1 cellular context compared by ENCODE assay signal in genomic region chr22:46312056-46312455, GRCh38.
TF ChIP-seq lines count a peak whose summit lies in the region.

No MANE protein-coding gene starts in this region.

TF ChIP-seq in K562, 482 proteins besides CTCF, POLR2A, EP300 and RAD21:
- TF ChIP-seq BRD9 (IDR thresholded peaks at IDR 0.05; ENCODE audit: low read depth, partially characterized antibody) = no peak
- TF ChIP-seq, protein P1, sequence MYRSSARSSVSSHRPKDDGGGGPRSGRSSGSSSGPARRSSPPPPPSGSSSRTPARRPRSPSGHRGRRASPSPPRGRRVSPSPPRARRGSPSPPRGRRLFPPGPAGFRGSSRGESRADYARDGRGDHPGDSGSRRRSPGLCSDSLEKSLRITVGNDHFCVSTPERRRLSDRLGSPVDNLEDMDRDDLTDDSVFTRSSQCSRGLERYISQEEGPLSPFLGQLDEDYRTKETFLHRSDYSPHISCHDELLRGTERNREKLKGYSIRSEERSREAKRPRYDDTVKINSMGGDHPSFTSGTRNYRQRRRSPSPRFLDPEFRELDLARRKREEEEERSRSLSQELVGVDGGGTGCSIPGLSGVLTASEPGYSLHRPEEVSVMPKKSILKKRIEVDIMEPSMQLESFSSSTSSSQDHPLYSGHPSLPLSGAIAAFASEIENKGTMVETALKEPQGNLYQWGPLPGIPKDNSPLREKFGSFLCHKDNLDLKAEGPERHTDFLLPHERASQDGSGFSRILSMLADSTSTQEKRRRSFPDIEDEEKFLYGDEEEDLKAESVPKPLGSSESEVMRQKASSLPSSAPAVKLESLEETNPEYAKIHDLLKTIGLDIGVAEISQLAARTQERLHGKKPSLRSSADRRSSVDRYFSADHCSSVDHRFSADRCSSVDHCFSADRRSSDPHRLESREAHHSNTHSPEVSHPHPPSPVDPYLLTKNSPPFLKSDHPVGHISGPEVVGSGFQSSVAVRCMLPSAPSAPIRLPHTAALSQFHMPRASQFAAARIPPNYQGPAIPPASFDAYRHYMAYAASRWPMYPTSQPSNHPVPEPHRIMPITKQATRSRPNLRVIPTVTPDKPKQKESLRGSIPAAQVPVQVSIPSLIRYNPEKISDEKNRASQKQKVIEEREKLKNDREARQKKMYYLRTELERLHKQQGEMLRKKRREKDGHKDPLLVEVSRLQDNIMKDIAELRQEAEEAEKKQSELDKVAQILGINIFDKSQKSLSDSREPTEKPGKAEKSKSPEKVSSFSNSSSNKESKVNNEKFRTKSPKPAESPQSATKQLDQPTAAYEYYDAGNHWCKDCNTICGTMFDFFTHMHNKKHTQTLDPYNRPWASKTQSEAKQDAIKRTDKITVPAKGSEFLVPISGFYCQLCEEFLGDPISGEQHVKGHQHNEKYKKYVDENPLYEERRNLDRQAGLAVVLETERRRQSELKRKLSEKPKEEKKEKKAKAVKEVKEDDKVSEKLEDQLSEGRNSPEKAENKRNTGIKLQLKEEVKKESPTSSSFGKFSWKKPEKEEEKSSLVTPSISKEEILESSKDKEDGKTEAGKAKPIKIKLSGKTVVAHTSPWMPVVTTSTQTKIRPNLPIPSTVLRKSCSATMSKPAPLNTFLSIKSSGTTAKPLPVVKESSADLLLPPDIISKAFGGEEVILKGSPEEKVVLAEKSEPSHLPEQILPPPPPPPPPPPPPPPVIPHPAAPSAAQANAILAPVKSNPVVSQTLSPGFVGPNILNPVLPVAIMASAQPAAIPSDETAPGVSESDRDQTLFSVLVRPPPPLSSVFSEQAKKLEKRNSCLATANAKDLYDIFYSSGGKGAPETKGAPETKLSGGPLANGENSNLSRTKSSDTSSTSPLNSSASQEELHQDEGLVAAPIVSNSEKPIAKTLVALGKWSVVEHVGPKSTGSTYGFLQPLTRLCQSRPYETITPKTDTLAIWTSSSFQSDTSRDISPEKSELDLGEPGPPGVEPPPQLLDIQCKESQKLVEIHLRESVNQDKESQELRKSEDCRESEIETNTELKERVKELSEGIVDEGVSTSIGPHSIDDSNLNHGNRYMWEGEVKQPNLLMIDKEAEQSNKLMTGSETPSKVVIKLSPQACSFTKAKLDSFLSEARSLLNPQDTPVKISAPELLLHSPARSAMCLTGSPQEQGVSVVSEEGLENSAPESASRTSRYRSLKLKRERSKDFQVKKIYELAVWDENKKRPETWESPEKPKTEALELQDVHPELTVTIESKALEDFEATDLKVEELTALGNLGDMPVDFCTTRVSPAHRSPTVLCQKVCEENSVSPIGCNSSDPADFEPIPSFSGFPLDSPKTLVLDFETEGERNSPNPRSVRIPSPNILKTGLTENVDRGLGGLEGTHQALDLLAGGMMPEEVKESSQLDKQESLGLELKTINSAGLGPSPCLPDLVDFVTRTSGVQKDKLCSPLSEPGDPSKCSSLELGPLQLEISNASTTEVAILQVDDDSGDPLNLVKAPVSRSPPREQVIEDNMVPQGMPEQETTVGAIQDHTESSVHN (IDR thresholded peaks at IDR 0.05; ENCODE audit: borderline replicate concordance in 1 of 2, low read depth in 1 of 2) = no peak
- TF ChIP-seq, protein P2, sequence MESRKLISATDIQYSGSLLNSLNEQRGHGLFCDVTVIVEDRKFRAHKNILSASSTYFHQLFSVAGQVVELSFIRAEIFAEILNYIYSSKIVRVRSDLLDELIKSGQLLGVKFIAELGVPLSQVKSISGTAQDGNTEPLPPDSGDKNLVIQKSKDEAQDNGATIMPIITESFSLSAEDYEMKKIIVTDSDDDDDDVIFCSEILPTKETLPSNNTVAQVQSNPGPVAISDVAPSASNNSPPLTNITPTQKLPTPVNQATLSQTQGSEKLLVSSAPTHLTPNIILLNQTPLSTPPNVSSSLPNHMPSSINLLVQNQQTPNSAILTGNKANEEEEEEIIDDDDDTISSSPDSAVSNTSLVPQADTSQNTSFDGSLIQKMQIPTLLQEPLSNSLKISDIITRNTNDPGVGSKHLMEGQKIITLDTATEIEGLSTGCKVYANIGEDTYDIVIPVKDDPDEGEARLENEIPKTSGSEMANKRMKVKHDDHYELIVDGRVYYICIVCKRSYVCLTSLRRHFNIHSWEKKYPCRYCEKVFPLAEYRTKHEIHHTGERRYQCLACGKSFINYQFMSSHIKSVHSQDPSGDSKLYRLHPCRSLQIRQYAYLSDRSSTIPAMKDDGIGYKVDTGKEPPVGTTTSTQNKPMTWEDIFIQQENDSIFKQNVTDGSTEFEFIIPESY (CRISPR knock-in tag; IDR thresholded peaks at IDR 0.05) = no peak
- no peak for TF ChIP-seq CBX3 (IDR thresholded peaks at IDR 0.05; ENCODE audit: borderline replicate concordance in 1 of 2, low read length in 2 of 2)
- no peak for TF ChIP-seq USF1 (CRISPR knock-in tag; IDR thresholded peaks at IDR 0.05)
- TF ChIP-seq SMAD2 (IDR thresholded peaks at IDR 0.05; ENCODE audit: low read depth, low read length) = no peak
- no peak for TF ChIP-seq POLR2H (tag; IDR thresholded peaks at IDR 0.05; ENCODE audit: low read depth)
- TF ChIP-seq, protein P3, sequence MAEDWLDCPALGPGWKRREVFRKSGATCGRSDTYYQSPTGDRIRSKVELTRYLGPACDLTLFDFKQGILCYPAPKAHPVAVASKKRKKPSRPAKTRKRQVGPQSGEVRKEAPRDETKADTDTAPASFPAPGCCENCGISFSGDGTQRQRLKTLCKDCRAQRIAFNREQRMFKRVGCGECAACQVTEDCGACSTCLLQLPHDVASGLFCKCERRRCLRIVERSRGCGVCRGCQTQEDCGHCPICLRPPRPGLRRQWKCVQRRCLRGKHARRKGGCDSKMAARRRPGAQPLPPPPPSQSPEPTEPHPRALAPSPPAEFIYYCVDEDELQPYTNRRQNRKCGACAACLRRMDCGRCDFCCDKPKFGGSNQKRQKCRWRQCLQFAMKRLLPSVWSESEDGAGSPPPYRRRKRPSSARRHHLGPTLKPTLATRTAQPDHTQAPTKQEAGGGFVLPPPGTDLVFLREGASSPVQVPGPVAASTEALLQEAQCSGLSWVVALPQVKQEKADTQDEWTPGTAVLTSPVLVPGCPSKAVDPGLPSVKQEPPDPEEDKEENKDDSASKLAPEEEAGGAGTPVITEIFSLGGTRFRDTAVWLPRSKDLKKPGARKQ (CRISPR knock-in tag; IDR thresholded peaks at IDR 0.05) = no peak
- no peak for TF ChIP-seq ZNF23 (CRISPR knock-in tag; IDR thresholded peaks at IDR 0.05)
